ENCODE assay signal across 10 cellular contexts in the genomic region with DNA sequence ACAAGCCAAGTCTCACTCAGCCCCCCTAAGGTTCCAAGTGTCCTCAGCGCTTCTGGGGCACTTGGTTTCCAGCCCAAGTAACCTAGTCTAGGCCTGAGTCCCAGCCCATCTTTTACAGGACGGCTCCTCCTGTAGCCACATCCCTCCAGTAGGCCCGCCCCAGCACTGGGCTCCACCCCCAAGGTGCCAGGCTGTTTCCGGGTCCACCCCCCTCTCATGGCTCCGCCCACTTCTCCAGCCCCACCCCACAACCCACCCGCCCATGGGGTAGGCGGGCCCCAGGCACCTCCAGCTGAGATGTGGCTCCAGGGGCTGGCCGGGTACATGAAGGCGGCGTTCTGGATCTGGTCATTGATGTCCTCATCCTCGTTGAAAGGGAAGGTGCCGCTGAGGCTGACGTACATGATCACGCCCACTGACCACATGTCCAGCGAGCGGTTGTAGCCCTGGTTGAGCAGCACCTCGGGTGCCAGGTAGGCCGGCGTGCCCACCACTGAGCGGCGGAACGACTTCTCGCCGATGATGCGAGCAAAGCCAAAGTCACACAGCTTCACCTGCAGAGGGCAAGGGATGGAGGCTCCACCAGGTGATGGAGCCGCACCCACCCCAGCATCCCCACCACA. TPM values are rescaled to one million over a fixed set of nuclear protein-coding genes. Genes with fewer than 3 reads are reported as not detected.
A peak's percentile ranks its signal among the peaks of the same experiment; 100 is the strongest.
DNase-seq lines count a peak whose midpoint lies in the region; ATAC-seq and TF ChIP-seq lines count a peak whose summit lies in the region.
"Had no signal": no experiment of that assay in that cellular context is flagged by ENCODE, and none has a peak within 500 bp of the region (broad histone marks: within the 10 kb centered on the region; RNA-seq: fewer than 3 reads in every experiment).

No MANE protein-coding gene starts in this region.

- DNase-seq in 8988T: peak; percentile 61
- peak; percentile 67 for DNase-seq in HT-29 (ENCODE audit: low spot score)
- DNase-seq in activated T-cell treated with anti-CD3 and anti-CD28 coated beads for 4 hours: peak; percentile 29
- DNase-seq in left lung: peak in 1 of 2 donors; percentile 63
- no peak for DNase-seq in NCI-H2171 treated with DMSO at 0.1 percent for 48 hours (lab: John Stamatoyannopoulos, UW)
- DNase-seq: NCI-H526 treated with DMSO at 0.1 percent for 48 hours had no signal

- H3K9me3 ChIP-seq in left lung: no peaks in the 10 kb centered on the region

- TF ChIP-seq CTCF in left lung (IDR thresholded peaks at IDR 0.05): no peak

- no peaks in the 10 kb centered on the region for H3K4me1 ChIP-seq in left lung

- H3K27ac ChIP-seq in left lung: no peak overlapping the region

- intact Hi-C loops in left lung (cut with DNase I): no loop called here

- H3K27me3 ChIP-seq in left lung: no peaks in the 10 kb centered on the region

- H3K4me3 ChIP-seq in left lung: no peak overlapping the region

- H3K36me3 ChIP-seq in left lung: peaks cover 0 to 100% of the 10 kb centered on the region in 2 donors

- peak; percentile 39 for ATAC-seq in left lung
- ATAC-seq in GM21367 (IDR thresholded peaks at IDR 0.05; ENCODE audit: unreplicated experiment): no peak
- ATAC-seq in HG02884 (IDR thresholded peaks at IDR 0.05; ENCODE audit: unreplicated experiment): no peak
- no peak for ATAC-seq in HG02981 (IDR thresholded peaks at IDR 0.05; ENCODE audit: unreplicated experiment)

RNA-seq across cellular contexts. Expression of a gene that starts 17.2 kb away (rescaled TPM):
- 0.29 and 0.38 TPM in 2 replicates for total RNA-seq in HT-29 (2014; rRNA removed; shearing (Covaris generic))
- total RNA-seq in left lung: 10 to 100 TPM in 1 of 2 donors, 1 to 10 TPM in 1; 6.6 to 15.0 TPM

RNA-seq across cellular contexts. Expression of a gene that starts 38.7 kb away (rescaled TPM):
- total RNA-seq in HT-29 (2014; rRNA removed; shearing (Covaris generic)): 76.0 and 83.3 TPM in 2 replicates
- total RNA-seq in left lung: 10 to 100 TPM; 37.8 to 48.5 TPM

RNA-seq across cellular contexts. Expression of a gene that starts 42.2 kb away (rescaled TPM):
- not detected in 2 replicates for total RNA-seq in HT-29 (2014; rRNA removed; shearing (Covaris generic))
- total RNA-seq in left lung: not detected
- total RNA-seq: fibroblast of villous mesenchyme had no signal

RNA-seq across cellular contexts. Expression of a gene that starts 53.3 kb away (rescaled TPM):
- 0.26 TPM in 1 of 2 replicates, not detected in the other for total RNA-seq in HT-29 (2014; rRNA removed; shearing (Covaris generic))
- 10 to 100 TPM in 1 of 2 donors, 1 to 10 TPM in 1; 9.8 to 12.1 TPM for total RNA-seq in left lung
